ENCODE assay signal across 8 cellular contexts in the genomic region with DNA sequence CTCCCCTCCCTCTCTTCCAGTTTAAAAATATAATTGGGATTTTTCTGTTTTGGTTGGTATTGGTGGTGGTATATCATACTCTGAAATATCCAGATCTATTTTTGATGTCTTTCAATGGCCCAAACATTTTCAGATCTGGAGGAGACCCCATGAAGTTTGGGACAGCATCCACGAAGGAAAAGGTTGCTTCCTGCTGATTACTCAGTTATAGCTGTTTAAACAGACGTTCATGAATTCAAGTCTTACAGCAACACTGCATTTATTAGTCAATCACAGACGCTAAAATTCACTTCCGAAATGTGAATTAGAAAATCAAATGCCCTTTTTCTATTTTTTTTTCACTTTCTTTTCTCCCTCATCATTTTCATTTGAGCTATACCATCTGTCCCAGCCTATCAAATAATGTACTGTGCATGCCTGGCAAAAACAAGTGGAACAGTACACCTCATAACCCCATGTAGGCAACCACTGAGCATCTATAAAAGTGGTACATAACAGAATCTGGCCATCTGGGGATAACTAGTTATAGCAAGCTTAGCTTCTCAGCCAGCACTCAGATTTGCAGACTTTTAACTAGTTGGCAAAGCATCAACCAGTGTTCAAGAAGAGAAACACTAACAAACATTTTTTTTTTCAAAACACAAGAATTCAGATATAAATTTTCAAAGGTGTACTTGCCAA.
DNase-seq lines count a peak whose midpoint lies in the region; ATAC-seq and TF ChIP-seq lines count a peak whose summit lies in the region.

No MANE protein-coding gene starts in this region.

- H3K4me3 Mint-ChIP-seq in CD4-positive, alpha-beta T cell: peak overlapping the region; percentile 84
- H3K4me3 Mint-ChIP-seq in chondrocyte (ENCODE audit: unreplicated experiment): peak overlapping the region; percentile 32
- H3K4me3 Mint-ChIP-seq in nephron progenitor cell: no peak overlapping the region

- peaks cover 36% of the 10 kb centered on the region for H3K36me3 Mint-ChIP-seq in CD4-positive, alpha-beta T cell (ENCODE audit: low read depth)
- H3K36me3 Mint-ChIP-seq in chondrocyte (ENCODE audit: low read depth) (no peaks in the 10 kb centered on the region), nephron progenitor cell (ENCODE audit: low read depth) (peaks cover 5% of the 10 kb centered on the region)

- DNase-seq in CD4-positive, alpha-beta T cell: no peak
- peak; percentile 72 for DNase-seq in NCI-H2171 (lab: John Stamatoyannopoulos, UW)
- DNase-seq in chondrocyte (ENCODE audit: low spot score): no peak
- DNase-seq in nephron progenitor cell: no peak
- no peak for DNase-seq in testis
- DNase-seq in RPMI8226: no peak
- no peak for DNase-seq in hypothalamus (lab: John Stamatoyannopoulos, UW)
- no peak for DNase-seq in omental fat pad (ENCODE audit: low spot score)

- ATAC-seq in CD4-positive, alpha-beta T cell (ENCODE audit: poor library complexity): peak; percentile 41
- no peak for ATAC-seq in omental fat pad (ENCODE audit: low FRiP score)

- TF ChIP-seq POLR2A in testis (IDR thresholded peaks at IDR 0.05): no peak

- H3K9me3 ChIP-seq in CD4-positive, alpha-beta T cell (ENCODE audit: control insufficient read depth, low read length): no peaks in the 10 kb centered on the region
- no peaks in the 10 kb centered on the region for H3K9me3 ChIP-seq in testis

- H3K27ac ChIP-seq in CD4-positive, alpha-beta T cell (ENCODE audit: low read depth, low read length): peak overlapping the region; percentile 84
- peak overlapping the region in 1 of 2 donors; percentile 13 for H3K27ac ChIP-seq in testis

- H3K36me3 ChIP-seq in testis (ENCODE audit: low read depth, missing control alignments): no peaks in the 10 kb centered on the region

- CTCF ChIA-PET in CD4-positive, alpha-beta T cell (lab: Charles Lee): interaction anchor here (0.7 to 1.6 kb wide), 5 partner anchors 24 to 607 kb away, joined by 3 to 5 read pairs (median 3); no protein-coding TSS in a partner anchor

- peaks cover 3% of the 10 kb centered on the region for H3K4me1 ChIP-seq in testis

- no peaks in the 10 kb centered on the region for H3K9me3 Mint-ChIP-seq in CD4-positive, alpha-beta T cell
- H3K9me3 Mint-ChIP-seq in chondrocyte (ENCODE audit: low read depth) (no peaks in the 10 kb centered on the region), nephron progenitor cell (no peaks in the 10 kb centered on the region)

- no peaks in the 10 kb centered on the region for H3K27me3 ChIP-seq in CD4-positive, alpha-beta T cell (ENCODE audit: control insufficient read depth, insufficient read depth, low read length)
- H3K27me3 ChIP-seq in testis: no peaks in the 10 kb centered on the region

- H3K4me1 Mint-ChIP-seq in CD4-positive, alpha-beta T cell (ENCODE audit: low read depth): peaks cover 82% of the 10 kb centered on the region
- peaks cover 36% of the 10 kb centered on the region for H3K4me1 Mint-ChIP-seq in chondrocyte (ENCODE audit: low read depth)
- peaks cover 27% of the 10 kb centered on the region for H3K4me1 Mint-ChIP-seq in nephron progenitor cell

- WGBS in testis, 2 donors: 47 to 53% methylated on average over 4 of the region's 4 CpGs

- H3K27ac Mint-ChIP-seq in CD4-positive, alpha-beta T cell: peak overlapping the region; percentile 82
- peak overlapping the region; percentile 80 for H3K27ac Mint-ChIP-seq in chondrocyte (ENCODE audit: unreplicated experiment)
- peak overlapping the region; percentile 7 for H3K27ac Mint-ChIP-seq in nephron progenitor cell

- POLR2A ChIA-PET in CD4-positive, alpha-beta T cell (lab: Charles Lee): interaction anchor here (0.6 to 3.6 kb wide), 22 partner anchors 9 to 632 kb away, joined by 3 to 45 read pairs (median 4); a partner anchor contains a TSS

- TF ChIP-seq CTCF in CD4-positive, alpha-beta T cell (IDR thresholded peaks at IDR 0.05): no peak
- no peak for TF ChIP-seq CTCF in chondrocyte (IDR thresholded peaks at IDR 0.05)
- no peak for TF ChIP-seq CTCF in nephron progenitor cell (IDR thresholded peaks at IDR 0.05)
- no peak for TF ChIP-seq CTCF in testis (IDR thresholded peaks at IDR 0.05)
- TF ChIP-seq CTCF in omental fat pad (IDR thresholded peaks at IDR 0.05): no peak

- H3K27me3 Mint-ChIP-seq in CD4-positive, alpha-beta T cell: no peaks in the 10 kb centered on the region
- H3K27me3 Mint-ChIP-seq in chondrocyte (ENCODE audit: low read depth) (no peaks in the 10 kb centered on the region), nephron progenitor cell (ENCODE audit: low read depth, poor library complexity) (no peaks in the 10 kb centered on the region)

- peak overlapping the region in 1 of 2 donors; percentile 25 for H3K4me3 ChIP-seq in testis

- intact Hi-C loops in CD4-positive, alpha-beta T cell (cut with DNase I, micrococcal nuclease): loop anchor here in 1 of 2 experiments (2.0 to 5.0 kb wide), 3 partner anchors 22 to 64 kb away; no protein-coding TSS in a partner anchor
- intact Hi-C loops in testis (cut with DNase I; ENCODE audit: low total_unique reads): no loop called here

Comparison
In these comparisons a context has a peak if more than half of its experiments do, and no peak if none do; other contexts are left out.
1. H3K27ac Mint-ChIP-seq: peak in every context shown above with its lines; median percentile 82 in CD4-positive, alpha-beta T cell; 80 in chondrocyte; 7 in nephron progenitor cell.